17 cellular contexts compared by ENCODE assay signal in the genomic region with DNA sequence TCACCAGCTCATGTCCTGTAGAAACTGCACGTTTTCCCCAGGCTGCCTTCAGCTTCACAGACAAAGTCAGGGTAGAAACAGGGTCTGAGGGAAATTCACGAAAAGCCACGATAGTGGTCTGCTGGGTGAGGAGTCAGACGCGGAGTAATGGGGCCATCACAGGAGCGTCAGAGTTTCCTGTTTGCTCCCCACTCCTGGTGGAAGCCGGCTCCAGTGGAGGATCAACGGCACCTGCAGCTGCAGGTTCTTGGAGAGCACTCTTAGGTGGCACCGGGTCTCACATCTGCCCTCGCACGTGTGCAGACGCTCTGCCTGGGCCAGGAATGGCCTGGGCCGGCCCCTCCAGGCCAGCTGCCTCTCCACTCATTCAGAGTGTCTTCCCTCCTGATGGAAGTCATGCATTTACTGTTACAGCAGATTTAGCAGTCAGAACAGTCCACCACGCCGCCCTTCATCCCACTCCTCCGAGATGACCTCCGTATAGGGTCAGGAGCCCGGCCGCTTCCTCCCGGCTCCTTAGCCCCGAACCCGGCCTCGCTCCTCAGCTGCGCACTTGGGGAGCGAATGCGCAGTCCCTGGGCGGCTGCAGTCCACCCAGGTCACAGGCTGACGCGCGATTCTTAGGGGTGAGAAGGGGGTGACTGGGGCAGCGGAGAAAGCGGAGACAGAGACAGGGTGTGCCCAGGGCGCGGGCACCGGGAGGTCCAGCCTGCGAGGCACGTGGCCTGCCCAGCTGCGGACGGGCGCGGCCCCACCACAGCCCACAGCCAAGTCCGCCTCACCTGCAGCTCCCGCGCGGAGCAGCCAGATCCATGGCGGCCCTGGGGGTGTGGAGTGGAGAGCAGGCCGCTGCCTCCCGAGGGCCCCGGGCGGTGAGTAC.
"Had no signal": no experiment of that assay in that cellular context is flagged by ENCODE, and none has a peak within 500 bp of the region (broad histone marks: within the 10 kb centered on the region; RNA-seq: fewer than 3 reads in every experiment).

No MANE protein-coding gene starts in this region.

- H3K4me3 Mint-ChIP-seq: activated CD8-positive, alpha-beta memory T cell treated with anti-CD3 and anti-CD28 coated beads, Interleukin-2, amount 10 ng/mL, durations not matched to agents 7 days and 5 days; activated naive CD8-positive, alpha-beta T cell; activated T-cell treated with anti-CD3 and anti-CD28 coated beads, Interleukin-2, amount 50 U/mL, for 24 hours; immature natural killer cell; nephron had no signal

- H3K27ac ChIP-seq: breast epithelium, esophagus muscularis mucosa, stomach, thyroid gland had no signal

- H3K36me3 Mint-ChIP-seq: activated CD8-positive, alpha-beta memory T cell treated with anti-CD3 and anti-CD28 coated beads, Interleukin-2, amount 10 ng/mL, durations not matched to agents 7 days and 5 days; immature natural killer cell had no signal

- H3K27me3 Mint-ChIP-seq: activated CD8-positive, alpha-beta memory T cell treated with anti-CD3 and anti-CD28 coated beads, Interleukin-2, amount 10 ng/mL, durations not matched to agents 7 days and 5 days; activated naive CD8-positive, alpha-beta T cell; activated T-cell treated with anti-CD3 and anti-CD28 coated beads, Interleukin-2, amount 50 U/mL, for 24 hours had no signal

- H3K9me3 Mint-ChIP-seq: activated T-cell treated with anti-CD3 and anti-CD28 coated beads, Interleukin-2, amount 50 U/mL, for 24 hours; immature natural killer cell had no signal

- H3K27ac Mint-ChIP-seq: activated CD8-positive, alpha-beta memory T cell treated with anti-CD3 and anti-CD28 coated beads, Interleukin-2, amount 10 ng/mL, durations not matched to agents 7 days and 5 days; activated naive CD8-positive, alpha-beta T cell; activated T-cell treated with anti-CD3 and anti-CD28 coated beads, Interleukin-2, amount 50 U/mL, for 24 hours; immature natural killer cell; nephron had no signal

- H3K4me1 ChIP-seq: breast epithelium, esophagus muscularis mucosa, stomach, thyroid gland had no signal

- H3K4me3 ChIP-seq: breast epithelium, esophagus muscularis mucosa, stomach, thyroid gland had no signal

- H3K9me3 ChIP-seq: breast epithelium, esophagus muscularis mucosa, stomach, thyroid gland had no signal

- H3K36me3 ChIP-seq: breast epithelium, esophagus muscularis mucosa, stomach, thyroid gland had no signal

- DNase-seq: activated CD4-positive, alpha-beta T cell treated with anti-CD3 and anti-CD28 coated beads for 1 hour; activated CD4-positive, alpha-beta T cell treated with anti-CD3 and anti-CD28 coated beads, Interleukin-2, amount 50 U/mL, for 48 hours; activated CD8-positive, alpha-beta memory T cell treated with anti-CD3 and anti-CD28 coated beads, Interleukin-2, amount 10 ng/mL, durations not matched to agents 7 days and 5 days; activated gamma-delta T cell; activated T-cell treated with anti-CD3 and anti-CD28 coated beads, Interleukin-2, amount 50 U/mL, for 24 hours; foreskin fibroblast; glutamatergic neuron; immature natural killer cell; left cardiac atrium; stimulated activated CD4-positive, alpha-beta T cell treated with anti-CD3 and anti-CD28 coated beads, Interleukin-4, amount 100 ng/mL, for 1 hour; stimulated activated CD8-positive, alpha-beta memory T cell treated with anti-CD3 and anti-CD28 coated beads, Interleukin-4, amount 100 ng/mL, for 48 hours; stomach; thyroid gland had no signal

- H3K27me3 ChIP-seq: thyroid gland had no signal

- H3K4me1 Mint-ChIP-seq: activated CD8-positive, alpha-beta memory T cell treated with anti-CD3 and anti-CD28 coated beads, Interleukin-2, amount 10 ng/mL, durations not matched to agents 7 days and 5 days had no signal

- ATAC-seq: activated CD8-positive, alpha-beta memory T cell treated with anti-CD3 and anti-CD28 coated beads, Interleukin-2, amount 10 ng/mL, durations not matched to agents 7 days and 5 days; left cardiac atrium had no signal
